In genomic region chr15:75024102-75024636, GRCh38 we compare ENCODE assay signal across 8 cellular contexts. TPM values are rescaled to one million over a fixed set of nuclear protein-coding genes. Genes with fewer than 3 reads are reported as not detected.
A peak's percentile ranks its signal among the peaks of the same experiment; 100 is the strongest.
DNase-seq lines count a peak whose midpoint lies in the region; ATAC-seq, FAIRE-seq and TF ChIP-seq lines count a peak whose summit lies in the region.

No MANE protein-coding gene starts in this region.

- H3K9me3 ChIP-seq in hepatocyte (ENCODE audit: low read depth) (no peaks in the 10 kb centered on the region), gastrocnemius medialis (no peaks in the 10 kb centered on the region)

- peaks cover 19% of the 10 kb centered on the region for H3K4me1 Mint-ChIP-seq in activated naive CD8-positive, alpha-beta T cell (ENCODE audit: low read depth)

- H3K4me1 ChIP-seq in hepatocyte (ENCODE audit: insufficient read depth) = peaks cover 7% of the 10 kb centered on the region
- peaks cover 0 to 22% of the 10 kb centered on the region in 2 donors for H3K4me1 ChIP-seq in gastrocnemius medialis

- in situ Hi-C loops in gastrocnemius medialis (cut with MboI; ENCODE audit: low sequenced_read_pairs in 4 of 4) = loop anchor here in 1 of 4 donors (10.0 kb wide), 1 partner anchor 181 kb away; the partner anchor contains the start of gene C15orf39

- TF ChIP-seq POLR2A in gastrocnemius medialis (IDR thresholded peaks at IDR 0.05) = no peak

- no peaks in the 10 kb centered on the region for H3K27me3 Mint-ChIP-seq in activated naive CD8-positive, alpha-beta T cell

- DNase-seq in NCI-H82 (lab: John Stamatoyannopoulos, UW) (peak; percentile 44), NCI-H82 treated with DMSO at 0.1 percent for 48 hours (lab: John Stamatoyannopoulos, UW; ENCODE audit: unreplicated experiment) (no peak), MV-4-11 (lab: John Stamatoyannopoulos, UW) (peak; percentile 81), hepatocyte (ENCODE audit: low spot score) (peak; percentile 32), gastrocnemius medialis (peak in 1 of 2 donors; percentile 65), D721Med (ENCODE audit: insufficient read length, low spot score) (no peak)

- peak overlapping the region; percentile 96 for H3K27ac Mint-ChIP-seq in activated naive CD8-positive, alpha-beta T cell

- peak overlapping the region; percentile 72 for H3K4me3 ChIP-seq in hepatocyte
- peak overlapping the region; percentile 80 to 92 (median 84) for H3K4me3 ChIP-seq in gastrocnemius medialis

- H3K4me2 ChIP-seq in hepatocyte = peak overlapping the region; percentile 88

- H2AFZ ChIP-seq in hepatocyte = peak overlapping the region; percentile 87

- H3K27ac ChIP-seq in hepatocyte (peak overlapping the region; percentile 71), gastrocnemius medialis (peak overlapping the region; percentile 88 to 96 (median 90))

- peak overlapping the region; percentile 96 for H3K4me3 Mint-ChIP-seq in activated naive CD8-positive, alpha-beta T cell

- no peaks in the 10 kb centered on the region for H3K9me3 Mint-ChIP-seq in activated naive CD8-positive, alpha-beta T cell (ENCODE audit: low read depth)

- H3K36me3 Mint-ChIP-seq in activated naive CD8-positive, alpha-beta T cell = peaks cover 2% of the 10 kb centered on the region

- peak; percentile 57 to 77 for ATAC-seq in gastrocnemius medialis
- no peak for ATAC-seq in GM21447 (IDR thresholded peaks at IDR 0.05; ENCODE audit: unreplicated experiment)

- no peaks in the 10 kb centered on the region for H3K27me3 ChIP-seq in hepatocyte
- no peaks in the 10 kb centered on the region for H3K27me3 ChIP-seq in gastrocnemius medialis

- intact Hi-C loops in gastrocnemius medialis (cut with DNase I; ENCODE audit: low total_unique reads) = loop anchor here (5.0 kb wide), 1 partner anchor 482 kb away; the partner anchor contains the start of gene ARID3B

- no peaks in the 10 kb centered on the region for H4K20me1 ChIP-seq in hepatocyte (ENCODE audit: insufficient read depth, poor library complexity, severe bottlenecking)

- no peak for FAIRE-seq in D721Med (lab: Jason Lieb, UNC)

- WGBS in hepatocyte (ENCODE audit: low lambda C conversion rate, missing lambda C conversion rate) = 60% methylated on average over 5 of the region's 5 CpGs

- H3K36me3 ChIP-seq in hepatocyte (replicated peaks; ENCODE audit: insufficient read depth, low read depth) (no peaks in the 10 kb centered on the region), gastrocnemius medialis (no peaks in the 10 kb centered on the region)

- no peak for TF ChIP-seq CTCF in hepatocyte (IDR thresholded peaks at IDR 0.05; ENCODE audit: poor library complexity)
- TF ChIP-seq CTCF in gastrocnemius medialis (IDR thresholded peaks at IDR 0.05 in 4 of 5, conservative IDR thresholded peaks at IDR 0.05 in 1 of 5) = no peak
- no peak for TF ChIP-seq CTCF in D721Med (IDR thresholded peaks at IDR 0.05; ENCODE audit: insufficient read depth, missing control alignments)

- H3K9me2 ChIP-seq in hepatocyte (replicated peaks; ENCODE audit: insufficient read depth) = no peaks in the 10 kb centered on the region

- H3K79me2 ChIP-seq in hepatocyte = peaks cover 21% of the 10 kb centered on the region

RNA-seq across cellular contexts. Expression of gene PPCDC, which starts 0.8 kb away (rescaled TPM):
- total RNA-seq in hepatocyte (16.4 and 20.8 TPM in 2 replicates), gastrocnemius medialis (10 to 100 TPM in 2 of 4 donors, 1 to 10 TPM in 2; 5.5 to 20.2 (median 11.9) TPM)
- polyA plus RNA-seq in hepatocyte = 17.8 and 21.1 TPM in 2 replicates

RNA-seq across cellular contexts. Expression of gene SCAMP5, which starts 28.8 kb away (rescaled TPM):
- 17.8 and 18.8 TPM in 2 replicates for total RNA-seq in hepatocyte
- 7.8 and 10.6 TPM in 2 replicates for polyA plus RNA-seq in hepatocyte
- under 1 TPM in 1 of 4 donors, not detected in 3; 0.47 TPM for total RNA-seq in gastrocnemius medialis

Comparison
In these comparisons a context has a peak if more than half of its experiments do, and no peak if none do; other contexts are left out.
1. DNase-seq: peak in NCI-H82 (single experiment), MV-4-11 (single experiment) and hepatocyte (single experiment); none in NCI-H82 treated with DMSO at 0.1 percent for 48 hours (single experiment) and D721Med (single experiment).
2. RNA of gene SCAMP5, which starts 28.8 kb away (total RNA-seq): 17.8 to 18.8 TPM in hepatocyte; 0.47 TPM in gastrocnemius medialis; every median in the first group is over 10 times any median in the second.